ENCODE assay signal across 1 cellular context in the genomic region with DNA sequence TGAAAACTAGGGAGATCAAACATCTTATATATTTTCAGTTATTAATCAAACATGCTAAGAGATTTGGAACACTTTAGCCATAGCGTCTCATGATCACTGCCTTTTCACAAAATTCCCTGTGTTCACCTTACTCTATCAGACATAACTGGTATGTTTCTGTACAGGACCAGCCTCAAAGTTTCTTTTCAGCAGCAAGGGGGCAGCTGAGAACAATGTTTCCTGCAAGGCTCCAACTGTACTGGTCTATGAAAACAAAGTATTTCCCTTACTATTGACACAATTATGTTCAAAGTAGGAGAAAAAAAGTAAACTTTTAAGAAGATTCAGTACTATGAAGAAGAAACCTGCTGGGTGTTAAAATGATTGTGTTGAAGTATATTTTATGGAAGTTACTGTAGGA.
TF ChIP-seq lines count a peak whose summit lies in the region.

No MANE protein-coding gene starts in this region.

TF ChIP-seq in HepG2, 621 proteins besides CTCF, POLR2A, EP300 and RAD21 (continued from another document):
- TF ChIP-seq, protein P1, sequence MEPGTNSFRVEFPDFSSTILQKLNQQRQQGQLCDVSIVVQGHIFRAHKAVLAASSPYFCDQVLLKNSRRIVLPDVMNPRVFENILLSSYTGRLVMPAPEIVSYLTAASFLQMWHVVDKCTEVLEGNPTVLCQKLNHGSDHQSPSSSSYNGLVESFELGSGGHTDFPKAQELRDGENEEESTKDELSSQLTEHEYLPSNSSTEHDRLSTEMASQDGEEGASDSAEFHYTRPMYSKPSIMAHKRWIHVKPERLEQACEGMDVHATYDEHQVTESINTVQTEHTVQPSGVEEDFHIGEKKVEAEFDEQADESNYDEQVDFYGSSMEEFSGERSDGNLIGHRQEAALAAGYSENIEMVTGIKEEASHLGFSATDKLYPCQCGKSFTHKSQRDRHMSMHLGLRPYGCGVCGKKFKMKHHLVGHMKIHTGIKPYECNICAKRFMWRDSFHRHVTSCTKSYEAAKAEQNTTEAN (CRISPR knock-in tag; conservative IDR thresholded peaks at IDR 0.05): no peak
